In the genomic region with DNA sequence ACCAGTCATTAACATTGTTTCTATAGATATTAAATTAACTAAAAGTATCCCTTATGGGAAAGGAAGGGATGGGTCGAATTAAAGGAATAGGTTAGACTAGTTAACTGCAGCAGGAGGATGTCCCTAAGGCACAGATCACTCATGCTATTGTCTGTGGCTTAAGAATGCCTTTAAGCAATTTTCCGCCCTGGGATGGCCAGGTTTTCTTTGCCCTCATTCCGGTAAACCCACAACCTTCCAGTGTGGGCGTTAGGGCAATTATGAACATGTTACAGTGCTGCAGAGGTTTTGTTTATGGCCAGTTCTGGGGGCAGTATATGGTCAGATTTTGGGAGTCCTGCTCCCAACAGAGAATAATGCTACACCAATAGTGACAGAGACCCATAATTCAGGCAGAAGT, we compare ENCODE assay signal across 14 cellular contexts.
A peak's percentile ranks its signal among the peaks of the same experiment; 100 is the strongest.
DNase-seq lines count a peak whose midpoint lies in the region; ATAC-seq, FAIRE-seq and TF ChIP-seq lines count a peak whose summit lies in the region.
"Had no signal": no experiment of that assay in that cellular context is flagged by ENCODE, and none has a peak within 500 bp of the region (broad histone marks: within the 10 kb centered on the region; RNA-seq: fewer than 3 reads in every experiment).

No MANE protein-coding gene starts in this region.

- POLR2A ChIA-PET in CD8-positive, alpha-beta T cell (lab: Charles Lee), result no interaction called here

- CTCF ChIA-PET in CD8-positive, alpha-beta T cell (lab: Charles Lee), result no interaction called here

- DNase-seq in M059J (ENCODE audit: low read depth), result peak; percentile 71
- DNase-seq in bronchial epithelial cell (ENCODE audit: low read depth), result peak; percentile 73
- DNase-seq in nephron progenitor cell, result no peak
- no peak for DNase-seq in tibial nerve (ENCODE audit: low spot score in 2 of 2)
- DNase-seq in CD8-positive, alpha-beta T cell, result no peak
- DNase-seq in NCI-H748 treated with DMSO at 0.1 percent for 48 hours (lab: John Stamatoyannopoulos, UW), result no peak
- no peak for DNase-seq in hepatocyte (ENCODE audit: low spot score)
- DNase-seq: CD4-positive, alpha-beta memory T cell; HCEC 1CT; NCI-H187; NCI-H446 treated with DMSO at 0.1 percent for 48 hours had no signal

- no peaks in the 10 kb centered on the region for H3K9me2 ChIP-seq in hepatocyte (replicated peaks; ENCODE audit: insufficient read depth)

- FAIRE-seq in bronchial epithelial cell (lab: Jason Lieb, UNC), result no peak

- H3K9ac ChIP-seq in BLaER1 treated with 17β-estradiol and CSF1 and Interleukin-3, amounts not matched to agents 10 nM and 100 nM, result 0 out of 22 replicates have a peak overlapping the region, but pooled peaks of 1 of the 11 experiments have one; percentile 19

- H3K4me3 Mint-ChIP-seq in nephron progenitor cell, result no peak overlapping the region
- no peak overlapping the region for H3K4me3 Mint-ChIP-seq in CD8-positive, alpha-beta T cell
- H3K4me3 Mint-ChIP-seq: CD4-positive, alpha-beta memory T cell; IgD-negative memory B cell had no signal

- no peak overlapping the region for H3K4me3 ChIP-seq in BLaER1 treated with 17β-estradiol and CSF1 and Interleukin-3, amounts not matched to agents 10 nM and 100 nM
- H3K4me3 ChIP-seq in bronchial epithelial cell (ENCODE audit: low read depth, low read length) (no peak overlapping the region), tibial nerve (no peak overlapping the region), hepatocyte (no peak overlapping the region)
- no peak overlapping the region for H3K4me3 ChIP-seq in CD8-positive, alpha-beta T cell (ENCODE audit: low read depth, low read length)
- H3K4me3 ChIP-seq: SJCRH30 had no signal

- TF ChIP-seq CTCF in bronchial epithelial cell (IDR thresholded peaks at IDR 0.05; ENCODE audit: insufficient read depth, low read length, severe bottlenecking) (no peak), nephron progenitor cell (IDR thresholded peaks at IDR 0.05) (no peak), tibial nerve (IDR thresholded peaks at IDR 0.05) (no peak), hepatocyte (IDR thresholded peaks at IDR 0.05; ENCODE audit: poor library complexity) (no peak)
- no peak for TF ChIP-seq CTCF in CD8-positive, alpha-beta T cell (IDR thresholded peaks at IDR 0.05)

- no peak for TF ChIP-seq POLR2A in tibial nerve (IDR thresholded peaks at IDR 0.05)

- no peaks in the 10 kb centered on the region for H3K27me3 ChIP-seq in BLaER1 treated with 17β-estradiol and CSF1 and Interleukin-3, amounts not matched to agents 10 nM and 100 nM
- H3K27me3 ChIP-seq in bronchial epithelial cell (ENCODE audit: control insufficient read depth, insufficient read depth, low read length) (peaks cover 3% of the 10 kb centered on the region), tibial nerve (peaks cover 0 to 6% of the 10 kb centered on the region in 2 donors), hepatocyte (peaks cover 4% of the 10 kb centered on the region)
- no peaks in the 10 kb centered on the region for H3K27me3 ChIP-seq in CD8-positive, alpha-beta T cell (ENCODE audit: insufficient read depth, low read length)
- H3K27me3 ChIP-seq: SJCRH30 had no signal

- no peak overlapping the region for H2AFZ ChIP-seq in hepatocyte

- H3K27ac ChIP-seq in BLaER1 treated with 17β-estradiol and CSF1 and Interleukin-3, amounts not matched to agents 10 nM and 100 nM, result 0 out of 22 replicates have a peak overlapping the region, but pooled peaks of 1 of the 11 experiments have one; percentile 62
- H3K27ac ChIP-seq in tibial nerve (no peak overlapping the region), hepatocyte (no peak overlapping the region)
- no peak overlapping the region for H3K27ac ChIP-seq in CD8-positive, alpha-beta T cell (ENCODE audit: low read depth, low read length)
- H3K27ac ChIP-seq: SJCRH30 had no signal

- peak overlapping the region in 9 of 11 experiments; percentile 64 to 81 (median 76); a peak in 15 of 22 replicates for H3K4me2 ChIP-seq in BLaER1 treated with 17β-estradiol and CSF1 and Interleukin-3, amounts not matched to agents 10 nM and 100 nM
- H3K4me2 ChIP-seq in hepatocyte, result no peak overlapping the region

- H3K79me2 ChIP-seq in hepatocyte, result no peaks in the 10 kb centered on the region

- H3K36me3 ChIP-seq in BLaER1 treated with 17β-estradiol and CSF1 and Interleukin-3, amounts not matched to agents 10 nM and 100 nM, result no peaks in the 10 kb centered on the region
- H3K36me3 ChIP-seq in bronchial epithelial cell (ENCODE audit: control insufficient read depth, insufficient read depth, low read length) (no peaks in the 10 kb centered on the region), tibial nerve (no peaks in the 10 kb centered on the region), hepatocyte (replicated peaks; ENCODE audit: insufficient read depth, low read depth) (no peaks in the 10 kb centered on the region)
- no peaks in the 10 kb centered on the region for H3K36me3 ChIP-seq in CD8-positive, alpha-beta T cell (ENCODE audit: insufficient read depth, low read length)
- H3K36me3 ChIP-seq: SJCRH30 had no signal

- TF ChIP-seq EP300 in tibial nerve (IDR thresholded peaks at IDR 0.05), result no peak

- intact Hi-C loops in CD8-positive, alpha-beta T cell (cut with DNase I, micrococcal nuclease), result no loop called here

- H3K27me3 Mint-ChIP-seq in nephron progenitor cell (ENCODE audit: low read depth, poor library complexity), result peaks cover 15% of the 10 kb centered on the region
- peaks cover 17% of the 10 kb centered on the region for H3K27me3 Mint-ChIP-seq in CD8-positive, alpha-beta T cell (ENCODE audit: low read depth)

- H3K27ac Mint-ChIP-seq in nephron progenitor cell, result peak overlapping the region; percentile 33
- H3K27ac Mint-ChIP-seq in CD8-positive, alpha-beta T cell, result no peak overlapping the region
- H3K27ac Mint-ChIP-seq: CD4-positive, alpha-beta memory T cell; IgD-negative memory B cell had no signal

- peaks cover 9 to 36% (median 25%) of the 10 kb centered on the region in 10 experiments; a peak in 19 of 20 replicates for H3K4me1 ChIP-seq in BLaER1 treated with 17β-estradiol and CSF1 and Interleukin-3, amounts not matched to agents 10 nM and 100 nM
- H3K4me1 ChIP-seq in tibial nerve (no peaks in the 10 kb centered on the region), hepatocyte (ENCODE audit: insufficient read depth) (peaks cover 8% of the 10 kb centered on the region)
- H3K4me1 ChIP-seq in CD8-positive, alpha-beta T cell (ENCODE audit: insufficient read depth, low read length), result no peaks in the 10 kb centered on the region

- 55 to 61% methylated on average over 4 of the region's 4 CpGs for WGBS in tibial nerve, 2 donors
- WGBS in hepatocyte (ENCODE audit: low lambda C conversion rate, missing lambda C conversion rate), result 65% methylated on average over 4 of the region's 4 CpGs

- no peaks in the 10 kb centered on the region for H3K9me3 ChIP-seq in BLaER1 treated with 17β-estradiol and CSF1 and Interleukin-3, amounts not matched to agents 10 nM and 100 nM (replicated peaks in 1 of 11)
- H3K9me3 ChIP-seq in tibial nerve (no peaks in the 10 kb centered on the region), hepatocyte (ENCODE audit: low read depth) (no peaks in the 10 kb centered on the region)
- no peaks in the 10 kb centered on the region for H3K9me3 ChIP-seq in CD8-positive, alpha-beta T cell (ENCODE audit: low read length)
- H3K9me3 ChIP-seq: SJCRH30 had no signal

- peaks cover 4% of the 10 kb centered on the region for H3K9me3 Mint-ChIP-seq in nephron progenitor cell
- H3K9me3 Mint-ChIP-seq in CD8-positive, alpha-beta T cell, result no peaks in the 10 kb centered on the region
- H3K9me3 Mint-ChIP-seq: CD4-positive, alpha-beta memory T cell; IgD-negative memory B cell had no signal

- no peak for ATAC-seq in CD8-positive, alpha-beta T cell

- no peaks in the 10 kb centered on the region for H3K36me3 Mint-ChIP-seq in nephron progenitor cell (ENCODE audit: low read depth)
- H3K36me3 Mint-ChIP-seq in CD8-positive, alpha-beta T cell, result no peaks in the 10 kb centered on the region
- H3K36me3 Mint-ChIP-seq: CD4-positive, alpha-beta memory T cell; IgD-negative memory B cell had no signal

- peaks cover 50% of the 10 kb centered on the region for H3K4me1 Mint-ChIP-seq in nephron progenitor cell
- no peaks in the 10 kb centered on the region for H3K4me1 Mint-ChIP-seq in CD8-positive, alpha-beta T cell (ENCODE audit: low read depth)
- H3K4me1 Mint-ChIP-seq: CD4-positive, alpha-beta memory T cell had no signal

- H4K20me1 ChIP-seq in BLaER1 treated with 17β-estradiol and CSF1 and Interleukin-3, amounts not matched to agents 10 nM and 100 nM, result no peaks in the 10 kb centered on the region
- H4K20me1 ChIP-seq in hepatocyte (ENCODE audit: insufficient read depth, poor library complexity, severe bottlenecking), result no peaks in the 10 kb centered on the region

Comparison
In these comparisons a context has a peak if more than half of its experiments do, and no peak if none do; other contexts are left out.
1. DNase-seq: peak in M059J (single experiment) and bronchial epithelial cell (single experiment); none in nephron progenitor cell (single experiment), tibial nerve (0 of 2), CD8-positive, alpha-beta T cell (0 of 7), NCI-H748 treated with DMSO at 0.1 percent for 48 hours (single experiment) and hepatocyte (single experiment).